In the genomic region with DNA sequence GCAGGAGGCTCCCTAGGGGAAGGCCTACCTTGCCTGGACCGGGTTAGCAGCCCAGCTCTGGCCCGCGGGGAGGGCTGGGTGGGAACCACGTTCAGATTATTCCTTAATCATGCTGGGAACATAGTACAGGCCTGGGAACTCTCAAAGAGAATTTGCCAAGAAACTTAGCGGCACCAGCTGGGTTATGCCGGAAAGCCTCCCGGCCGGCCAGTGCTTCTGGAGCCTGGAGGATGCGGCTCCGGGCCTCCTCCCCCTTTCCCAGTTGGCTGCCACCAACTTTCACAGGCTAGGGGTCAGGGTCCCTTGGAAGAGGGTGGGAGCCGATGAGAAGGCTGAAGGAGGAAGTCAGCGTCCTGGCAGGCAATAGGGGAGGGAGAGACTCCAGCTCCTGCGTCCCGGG, we compare ENCODE assay signal across 15 cellular contexts. TPM values are rescaled to one million over a fixed set of nuclear protein-coding genes. Genes with fewer than 3 reads are reported as not detected.
"Had no signal": no experiment of that assay in that cellular context is flagged by ENCODE, and none has a peak within 500 bp of the region (broad histone marks: within the 10 kb centered on the region; RNA-seq: fewer than 3 reads in every experiment).

No MANE protein-coding gene starts in this region.

- DNase-seq: activated CD4-positive, alpha-beta T cell treated with anti-CD3 and anti-CD28 coated beads for 1 hour; activated CD4-positive, alpha-beta T cell treated with anti-CD3 and anti-CD28 coated beads, Interleukin-2, amount 50 U/mL, for 1 hour; activated T-cell treated with anti-CD3 and anti-CD28 coated beads, Interleukin-2, amount 50 U/mL, for 1 hour; effector memory CD4-positive, alpha-beta T cell; foreskin melanocyte; hypothalamus; midbrain; nephron progenitor cell; nucleus accumbens; stimulated activated CD4-positive, alpha-beta T cell treated with anti-CD3 and anti-CD28 coated beads, Interleukin-4, amount 100 ng/mL, for 1 hour; stimulated activated naive CD4-positive, alpha-beta T cell; T-helper 1 cell; thyroid gland; upper lobe of right lung had no signal

- ATAC-seq: upper lobe of right lung had no signal

RNA-seq across cellular contexts. Expression of a gene that starts 10.8 kb away (rescaled TPM):
- total RNA-seq: dermis microvascular lymphatic vessel endothelial cell had no signal
